Comparison of ENCODE assay signal across 19 cellular contexts in genomic region chr3:149753717-149754116, GRCh38. TPM values are rescaled to one million over a fixed set of nuclear protein-coding genes. Genes with fewer than 3 reads are reported as not detected.
DNase-seq lines count a peak whose midpoint lies in the region; ATAC-seq and TF ChIP-seq lines count a peak whose summit lies in the region.
"Had no signal": no experiment of that assay in that cellular context is flagged by ENCODE, and none has a peak within 500 bp of the region (broad histone marks: within the 10 kb centered on the region; RNA-seq: fewer than 3 reads in every experiment).

No MANE protein-coding gene starts in this region.

- H3K79me2 ChIP-seq in GM23338 (replicated peaks; ENCODE audit: insufficient read depth), result peaks cover 11% of the 10 kb centered on the region

- H3K4me1 ChIP-seq in CD4-positive, alpha-beta memory T cell (ENCODE audit: insufficient read depth, low read length), result peaks cover 28% of the 10 kb centered on the region
- no peaks in the 10 kb centered on the region for H3K4me1 ChIP-seq in GM23338 (ENCODE audit: insufficient read depth)

- H3K27me3 ChIP-seq in CD4-positive, alpha-beta memory T cell (ENCODE audit: insufficient read depth, low read length), result no peaks in the 10 kb centered on the region
- H3K27me3 ChIP-seq in GM23338 (ENCODE audit: insufficient read depth), result no peaks in the 10 kb centered on the region
- H3K27me3 ChIP-seq: adrenal gland, thyroid gland had no signal

- peaks cover 12 to 46% (median 29%) of the 10 kb centered on the region in 4 donors for H3K4me1 Mint-ChIP-seq in CD4-positive, alpha-beta memory T cell
- peaks cover 11% of the 10 kb centered on the region; the same call in 2 of the 3 replicates for H3K4me1 Mint-ChIP-seq in GM23338
- H3K4me1 Mint-ChIP-seq in activated naive CD8-positive, alpha-beta T cell treated with anti-CD3 and anti-CD28 coated beads for 36 hours, result peaks cover 19% of the 10 kb centered on the region
- H3K4me1 Mint-ChIP-seq in nephron, result peaks cover 20% of the 10 kb centered on the region

- H3K27ac ChIP-seq in CD4-positive, alpha-beta memory T cell (ENCODE audit: low read depth, low read length), result no peak overlapping the region
- no peak overlapping the region for H3K27ac ChIP-seq in GM23338 (ENCODE audit: low read depth)
- H3K27ac ChIP-seq: adrenal gland, C4-2B, thyroid gland had no signal

- TF ChIP-seq CTCF in GM23338 (conservative IDR thresholded peaks at IDR 0.05; ENCODE audit: low read depth in 2 of 2) (no peak), nephron (IDR thresholded peaks at IDR 0.05; ENCODE audit: unreplicated experiment in 3 of 3) (no peak), GM13977 (IDR thresholded peaks at IDR 0.05; ENCODE audit: extremely low read depth, insufficient read depth, missing control alignments) (no peak)

- POLR2A ChIA-PET in CD4-positive, alpha-beta memory T cell (lab: Charles Lee; ENCODE audit: partially characterized antibody), result no interaction called here

- H3K4me3 Mint-ChIP-seq in CD4-positive, alpha-beta memory T cell, result peak overlapping the region in 7 of 8 donors; percentile 94 to 98 (median 97)
- no peak overlapping the region for H3K4me3 Mint-ChIP-seq in GM23338
- H3K4me3 Mint-ChIP-seq in activated naive CD8-positive, alpha-beta T cell treated with anti-CD3 and anti-CD28 coated beads for 36 hours, result peak overlapping the region; percentile 95
- H3K4me3 Mint-ChIP-seq in nephron, result peak overlapping the region; percentile 71 to 98 (median 74)

- H3K4me2 ChIP-seq in GM23338, result no peak overlapping the region

- no peaks in the 10 kb centered on the region for H3K36me3 ChIP-seq in CD4-positive, alpha-beta memory T cell (ENCODE audit: insufficient read depth, low read length)
- peaks cover 14% of the 10 kb centered on the region for H3K36me3 ChIP-seq in GM23338 (ENCODE audit: insufficient read depth)
- H3K36me3 ChIP-seq: thyroid gland had no signal

- in situ Hi-C loops in GM13977 (cut with MboI; ENCODE audit: low pct_unique_long_range_greater_than_20kb, low sequenced_read_pairs, unreplicated experiment), result no loop called here

- CTCF ChIA-PET in CD4-positive, alpha-beta memory T cell (lab: Charles Lee; ENCODE audit: partially characterized antibody), result interaction anchor here (1.0 to 3.4 kb wide), 4 partner anchors 11 to 186 kb away, joined by 3 to 25 read pairs (median 8); no protein-coding TSS in a partner anchor

- peak overlapping the region; percentile 83; the same call in 1 of the 2 replicates for H2AFZ ChIP-seq in GM23338

- DNase-seq in CD4-positive, alpha-beta memory T cell, result no peak
- DNase-seq in GM23338 (ENCODE audit: low spot score) (no peak), NCI-H2081 treated with DMSO at 0.1 percent for 48 hours (lab: John Stamatoyannopoulos, UW) (no peak), GM13977 (ENCODE audit: low spot score) (no peak)
- no peak for DNase-seq in activated naive CD8-positive, alpha-beta T cell treated with anti-CD3 and anti-CD28 coated beads for 36 hours
- DNase-seq: activated CD8-positive, alpha-beta memory T cell treated with anti-CD3 and anti-CD28 coated beads for 24 hours; adrenal gland; NCI-H1930; NCI-H69; RPMI8226; T1000; thyroid gland had no signal

- no peaks in the 10 kb centered on the region for H3K9me3 ChIP-seq in CD4-positive, alpha-beta memory T cell (ENCODE audit: control insufficient read depth in 1 of 2, low read length in 2 of 2)
- H3K9me3 ChIP-seq: adrenal gland, thyroid gland had no signal

- H4K20me1 ChIP-seq in GM23338 (replicated peaks; ENCODE audit: insufficient read depth), result no peaks in the 10 kb centered on the region

- H3K9me3 Mint-ChIP-seq in CD4-positive, alpha-beta memory T cell, result peaks cover 0 to 2% (median 0%) of the 10 kb centered on the region in 8 donors
- H3K9me3 Mint-ChIP-seq in GM23338 (no peaks in the 10 kb centered on the region), nephron (no peaks in the 10 kb centered on the region)
- H3K9me3 Mint-ChIP-seq in activated naive CD8-positive, alpha-beta T cell treated with anti-CD3 and anti-CD28 coated beads for 36 hours, result no peaks in the 10 kb centered on the region

- H3K4me3 ChIP-seq in CD4-positive, alpha-beta memory T cell (ENCODE audit: low read length in 2 of 2), result no peak overlapping the region
- H3K4me3 ChIP-seq in GM23338, result no peak overlapping the region
- H3K4me3 ChIP-seq: adrenal gland, thyroid gland had no signal

- peak overlapping the region in 3 of 7 donors; percentile 46 to 95 (median 95) for H3K27ac Mint-ChIP-seq in CD4-positive, alpha-beta memory T cell
- H3K27ac Mint-ChIP-seq in GM23338 (no peak overlapping the region), nephron (no peak overlapping the region)
- peak overlapping the region; percentile 91 for H3K27ac Mint-ChIP-seq in activated naive CD8-positive, alpha-beta T cell treated with anti-CD3 and anti-CD28 coated beads for 36 hours

- ATAC-seq in GM23338, result no peak
- no peak for ATAC-seq in HG03520 (IDR thresholded peaks at IDR 0.05; ENCODE audit: unreplicated experiment)

- no peaks in the 10 kb centered on the region for H3K9me2 ChIP-seq in GM23338 (ENCODE audit: insufficient read depth)

- H3K27me3 Mint-ChIP-seq in CD4-positive, alpha-beta memory T cell, result peaks cover 0 to under 1% of the 10 kb centered on the region in 2 donors
- H3K27me3 Mint-ChIP-seq in GM23338 (ENCODE audit: insufficient read depth, low read depth, poor library complexity), result no peaks in the 10 kb centered on the region
- no peaks in the 10 kb centered on the region for H3K27me3 Mint-ChIP-seq in activated naive CD8-positive, alpha-beta T cell treated with anti-CD3 and anti-CD28 coated beads for 36 hours
- H3K27me3 Mint-ChIP-seq in nephron (ENCODE audit: low read depth), result peaks cover 20% of the 10 kb centered on the region

- no peaks in the 10 kb centered on the region for H3F3A ChIP-seq in GM23338 (replicated peaks; ENCODE audit: low read depth)

- peaks cover 12 to 22% of the 10 kb centered on the region in 2 donors for H3K36me3 Mint-ChIP-seq in CD4-positive, alpha-beta memory T cell
- H3K36me3 Mint-ChIP-seq in GM23338 (ENCODE audit: low read depth) (peaks cover 17% of the 10 kb centered on the region), nephron (ENCODE audit: low read depth) (peaks cover 15% of the 10 kb centered on the region)
- H3K36me3 Mint-ChIP-seq in activated naive CD8-positive, alpha-beta T cell treated with anti-CD3 and anti-CD28 coated beads for 36 hours, result peaks cover 2% of the 10 kb centered on the region

- intact Hi-C loops in CD4-positive, alpha-beta memory T cell (cut with micrococcal nuclease), result loop anchor here (5.0 to 10.0 kb wide), 2 partner anchors 631 to 651 kb away; partner anchors contain the start of gene TSC22D2

TF ChIP-seq in GM23338, 12 proteins besides CTCF, POLR2A, EP300 and RAD21:
- no peak for TF ChIP-seq NANOG (IDR thresholded peaks at IDR 0.05; ENCODE audit: borderline replicate concordance)
- TF ChIP-seq REST (IDR thresholded peaks at IDR 0.05; ENCODE audit: unreplicated experiment), result no peak
- no peak for TF ChIP-seq EZH2phosphoT487 (IDR thresholded peaks at IDR 0.05; ENCODE audit: unreplicated experiment)
- no peak for TF ChIP-seq EZH2 (IDR thresholded peaks at IDR 0.05; ENCODE audit: low read depth, unreplicated experiment)
- TF ChIP-seq ZNF114 (CRISPR knock-in tag; IDR thresholded peaks at IDR 0.05), result no peak
TF ChIP-seq in GM23338: peak in this region for 0.

RNA-seq across cellular contexts. Expression of gene COMMD2, which starts 1.4 kb away (rescaled TPM):
- total RNA-seq in CD4-positive, alpha-beta memory T cell, result 10 to 100 TPM; 38.0 to 44.7 TPM
- polyA plus RNA-seq in CD4-positive, alpha-beta memory T cell, result 10 to 100 TPM; 55.5 to 60.0 TPM
- total RNA-seq in GM23338 (2014; rRNA removed; shearing (Covaris generic)), result 55.5 and 55.8 TPM in 2 replicates
- 54.9 and 61.1 TPM in 2 replicates for polyA plus RNA-seq in GM23338 (2016; fragmentation: Nextera tagmentation; extraction: Ambion mirVana)
- total RNA-seq in activated naive CD8-positive, alpha-beta T cell treated with anti-CD3 and anti-CD28 coated beads for 36 hours, result 10 to 100 TPM; 39.5 to 40.9 TPM

RNA-seq across cellular contexts. Expression of gene ANKUB1, which starts 38.6 kb away (rescaled TPM):
- not detected for total RNA-seq in CD4-positive, alpha-beta memory T cell
- not detected for polyA plus RNA-seq in CD4-positive, alpha-beta memory T cell
- not detected in 2 replicates for total RNA-seq in GM23338 (2014; rRNA removed; shearing (Covaris generic))
- polyA plus RNA-seq in GM23338 (2016; fragmentation: Nextera tagmentation; extraction: Ambion mirVana), result not detected in 2 replicates
- not detected for total RNA-seq in activated naive CD8-positive, alpha-beta T cell treated with anti-CD3 and anti-CD28 coated beads for 36 hours
- total RNA-seq: adrenal gland, chondrocyte, glomerular endothelial cell, mesenteric fat pad, pulmonary artery endothelial cell, thyroid gland had no signal
- polyA plus RNA-seq: adrenal gland had no signal

RNA-seq across cellular contexts. Expression of gene RNF13, which starts 59.3 kb away (rescaled TPM):
- total RNA-seq in CD4-positive, alpha-beta memory T cell, result 10 to 100 TPM; 63.3 to 68.2 TPM
- polyA plus RNA-seq in CD4-positive, alpha-beta memory T cell, result 100 to 1,000 TPM; 129 to 136 TPM
- total RNA-seq in GM23338 (2014; rRNA removed; shearing (Covaris generic)), result 43.1 and 46.3 TPM in 2 replicates
- 69.8 and 101 TPM in 2 replicates for polyA plus RNA-seq in GM23338 (2016; fragmentation: Nextera tagmentation; extraction: Ambion mirVana)
- total RNA-seq in activated naive CD8-positive, alpha-beta T cell treated with anti-CD3 and anti-CD28 coated beads for 36 hours, result 10 to 100 TPM; 28.8 to 29.5 TPM
